18 cellular contexts compared by ENCODE assay signal in genomic region chr11:38274031-38274430, GRCh38.
"Had no signal": no experiment of that assay in that cellular context is flagged by ENCODE, and none has a peak within 500 bp of the region (broad histone marks: within the 10 kb centered on the region; RNA-seq: fewer than 3 reads in every experiment).

No MANE protein-coding gene starts in this region.

- H3K9me3 ChIP-seq: psoas muscle, sigmoid colon, suprapubic skin had no signal

- H3K27ac ChIP-seq: epithelial cell of prostate, lower lobe of right lung, psoas muscle, sigmoid colon, suprapubic skin, upper lobe of left lung had no signal

- H3K27me3 ChIP-seq: sigmoid colon, suprapubic skin, upper lobe of left lung had no signal

- H3K4me1 ChIP-seq: lower lobe of right lung, psoas muscle, sigmoid colon, suprapubic skin, upper lobe of left lung had no signal

- DNase-seq: activated CD8-positive, alpha-beta memory T cell treated with anti-CD3 and anti-CD28 coated beads, Interleukin-2, amount 50 U/mL, for 4 hours; activated CD8-positive, alpha-beta T cell treated with anti-CD3 and anti-CD28 coated beads for 36 hours; activated naive CD8-positive, alpha-beta T cell treated with anti-CD3 and anti-CD28 coated beads, Interleukin-2, amount 10 ng/mL, durations not matched to agents 7 days and 5 days; anterior cingulate cortex; central memory CD4-positive, alpha-beta T cell; effector memory CD4-positive, alpha-beta T cell; hippocampal formation; lower lobe of right lung; naive thymus-derived CD8-positive, alpha-beta T cell; psoas muscle; sigmoid colon; stimulated activated CD4-positive, alpha-beta T cell treated with anti-CD3 and anti-CD28 coated beads, Interleukin-12 subunit alpha, Interleukin-12 subunit beta, amount 100 ng/mL, for 4 hours; stimulated activated naive CD4-positive, alpha-beta T cell treated with Interleukin-2 at 50 U/mL for 16 hours; T-cell; T1000; upper lobe of left lung had no signal

- H3K4me3 ChIP-seq: lower lobe of right lung, psoas muscle, sigmoid colon, suprapubic skin, upper lobe of left lung had no signal

- H3K36me3 ChIP-seq: lower lobe of right lung, sigmoid colon, suprapubic skin, upper lobe of left lung had no signal

- ATAC-seq: activated CD8-positive, alpha-beta T cell treated with anti-CD3 and anti-CD28 coated beads for 36 hours; lower lobe of right lung; naive thymus-derived CD8-positive, alpha-beta T cell; psoas muscle; T-cell had no signal
